ENCODE assay signal across 13 cellular contexts in genomic region chr2:70101174-70101573, GRCh38.
"Had no signal": no experiment of that assay in that cellular context is flagged by ENCODE, and none has a peak within 500 bp of the region (broad histone marks: within the 10 kb centered on the region; RNA-seq: fewer than 3 reads in every experiment).

No MANE protein-coding gene starts in this region.

- H3K4me3 Mint-ChIP-seq: naive thymus-derived CD4-positive, alpha-beta T cell had no signal

- DNase-seq: dermis blood vessel endothelial cell; esophagus squamous epithelium; foreskin fibroblast; kidney; left cardiac atrium; left ventricle myocardium superior; mesenchymal stem cell; naive thymus-derived CD4-positive, alpha-beta T cell; posterior cingulate gyrus; small intestine; stimulated activated CD4-positive, alpha-beta T cell treated with anti-CD3 and anti-CD28 coated beads, Interleukin-12 subunit alpha, Interleukin-12 subunit beta, amount 100 ng/mL, for 4 hours; stimulated activated naive CD4-positive, alpha-beta T cell had no signal

- H3K27me3 Mint-ChIP-seq: naive thymus-derived CD4-positive, alpha-beta T cell had no signal

- ATAC-seq: gastroesophageal sphincter; left cardiac atrium; left ventricle myocardium superior; naive thymus-derived CD4-positive, alpha-beta T cell had no signal
